In the genomic region with DNA sequence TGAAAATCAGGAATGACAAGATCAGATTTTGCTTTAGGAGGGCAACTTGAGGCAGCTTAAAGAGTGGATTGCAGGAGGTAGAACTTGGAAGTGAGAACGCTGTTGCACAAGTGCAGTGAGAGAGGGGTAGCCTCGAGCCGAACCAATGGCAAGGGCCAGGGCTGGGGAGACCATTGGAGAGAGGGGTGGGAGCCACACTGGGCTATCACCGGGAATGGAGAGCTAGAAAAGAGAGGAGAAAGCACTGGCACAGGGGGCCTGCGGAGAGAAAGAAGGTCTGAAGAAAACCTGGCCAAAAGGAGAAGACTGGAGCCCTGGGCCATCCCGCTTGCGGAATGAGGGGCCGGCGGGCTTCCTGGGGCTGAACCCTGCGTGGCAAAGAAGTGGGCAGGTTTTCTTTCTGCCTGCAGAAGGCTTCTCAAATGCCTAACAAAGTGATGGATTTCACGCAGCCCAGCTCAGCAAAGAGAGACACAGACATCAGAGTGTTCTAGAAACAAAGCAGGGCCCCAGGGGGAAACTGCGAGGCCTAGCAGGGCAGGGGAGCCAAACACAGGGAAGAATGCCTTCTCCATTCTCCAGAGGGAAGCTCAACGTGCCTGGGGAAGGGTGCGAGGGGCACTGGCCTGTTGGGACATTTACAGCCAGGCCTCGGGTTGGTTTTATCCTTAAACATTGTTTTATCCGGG, we compare ENCODE assay signal across 13 cellular contexts. TPM values are rescaled to one million over a fixed set of nuclear protein-coding genes. Genes with fewer than 3 reads are reported as not detected.
DNase-seq lines count a peak whose midpoint lies in the region; ATAC-seq, FAIRE-seq and TF ChIP-seq lines count a peak whose summit lies in the region.
"Had no signal": no experiment of that assay in that cellular context is flagged by ENCODE, and none has a peak within 500 bp of the region (broad histone marks: within the 10 kb centered on the region; RNA-seq: fewer than 3 reads in every experiment).

No MANE protein-coding gene starts in this region.

- no peak for TF ChIP-seq POLR2A in GM12892 (IDR thresholded peaks at IDR 0.05; ENCODE audit: low read depth, low read length)

- 0 out of 2 replicates have a peak overlapping the region, but pooled peaks have one; percentile 4 for H3K9ac ChIP-seq in iPS-20b (ENCODE audit: low read depth, low read length)

- H3K36me3 ChIP-seq in iPS-20b (ENCODE audit: insufficient read depth, low read depth, low read length), result no peaks in the 10 kb centered on the region; the same call in 1 of the 2 replicates
- H3K36me3 ChIP-seq: left lung had no signal

- peaks cover 23% of the 10 kb centered on the region for H3K4me1 Mint-ChIP-seq in activated T-cell treated with anti-CD3 and anti-CD28 coated beads, Interleukin-2, amount 50 U/mL, for 4 hours (ENCODE audit: low read depth)
- peaks cover 38% of the 10 kb centered on the region for H3K4me1 Mint-ChIP-seq in activated B cell treated with CpG ODN at 0.5 μM for 24 hours
- H3K4me1 Mint-ChIP-seq in stimulated activated naive B cell treated with anti-CD40 and anti-IgM and Interleukin-4, amounts not matched to agents 10 μg/mL and 1 μg/mL and 100 μg/mL, for 72 hours, result peaks cover 17 to 36% of the 10 kb centered on the region in 2 donors

- no peak for DNase-seq in activated T-cell treated with anti-CD3 and anti-CD28 coated beads, Interleukin-2, amount 50 U/mL, for 4 hours
- DNase-seq in activated T-cell treated with anti-CD3 and anti-CD28 coated beads, Interleukin-2, amount 50 U/mL, for 1 hour, result no peak
- no peak for DNase-seq in activated B cell treated with CpG ODN at 0.5 μM for 24 hours
- no peak for DNase-seq in stimulated activated naive B cell treated with anti-CD40 and anti-IgM and Interleukin-4, amounts not matched to agents 10 μg/mL and 1 μg/mL and 100 μg/mL, for 72 hours
- DNase-seq in GM12892 (ENCODE audit: insufficient read length), result no peak
- DNase-seq in SHP77 (lab: John Stamatoyannopoulos, UW), result no peak
- DNase-seq: left lung, NCI-H187 had no signal

- intact Hi-C loops in activated B cell treated with CpG ODN at 0.5 μM for 24 hours (cut with micrococcal nuclease), result no loop called here

- H3K4me3 Mint-ChIP-seq in activated T-cell treated with anti-CD3 and anti-CD28 coated beads, Interleukin-2, amount 50 U/mL, for 4 hours, result peak overlapping the region; percentile 82
- H3K4me3 Mint-ChIP-seq in activated B cell treated with CpG ODN at 0.5 μM for 24 hours, result peak overlapping the region; percentile 86
- peak overlapping the region; percentile 87 to 89 for H3K4me3 Mint-ChIP-seq in stimulated activated naive B cell treated with anti-CD40 and anti-IgM and Interleukin-4, amounts not matched to agents 10 μg/mL and 1 μg/mL and 100 μg/mL, for 72 hours

- CTCF ChIA-PET in activated B cell treated with CpG ODN at 0.5 μM for 24 hours (lab: Charles Lee), result interaction anchor here (0.9 to 1.6 kb wide), 3 partner anchors 15 to 23 kb away, joined by 3 to 4 read pairs (median 3); no protein-coding TSS in a partner anchor

- H3K4me3 ChIP-seq in iPS-20b (ENCODE audit: low read length), result no peak overlapping the region

- no peak overlapping the region for H3K27ac ChIP-seq in iPS-20b (ENCODE audit: low read length)

- no peaks in the 10 kb centered on the region for H3K27me3 Mint-ChIP-seq in activated T-cell treated with anti-CD3 and anti-CD28 coated beads, Interleukin-2, amount 50 U/mL, for 4 hours (ENCODE audit: low read depth)
- no peaks in the 10 kb centered on the region for H3K27me3 Mint-ChIP-seq in activated B cell treated with CpG ODN at 0.5 μM for 24 hours
- H3K27me3 Mint-ChIP-seq in stimulated activated naive B cell treated with anti-CD40 and anti-IgM and Interleukin-4, amounts not matched to agents 10 μg/mL and 1 μg/mL and 100 μg/mL, for 72 hours, result no peaks in the 10 kb centered on the region

- H3K36me3 Mint-ChIP-seq in activated T-cell treated with anti-CD3 and anti-CD28 coated beads, Interleukin-2, amount 50 U/mL, for 4 hours (ENCODE audit: insufficient read depth), result peaks cover 6% of the 10 kb centered on the region
- H3K36me3 Mint-ChIP-seq in activated B cell treated with CpG ODN at 0.5 μM for 24 hours (ENCODE audit: low read depth), result peaks cover 14% of the 10 kb centered on the region
- peaks cover 14% of the 10 kb centered on the region in 2 donors for H3K36me3 Mint-ChIP-seq in stimulated activated naive B cell treated with anti-CD40 and anti-IgM and Interleukin-4, amounts not matched to agents 10 μg/mL and 1 μg/mL and 100 μg/mL, for 72 hours

- no peak for TF ChIP-seq CTCF in activated B cell treated with CpG ODN at 0.5 μM for 24 hours (IDR thresholded peaks at IDR 0.05)

- H3K27me3 ChIP-seq in iPS-20b (ENCODE audit: insufficient read depth, low read length), result peaks cover 26% of the 10 kb centered on the region; the same call in 1 of the 2 replicates
- H3K27me3 ChIP-seq: left lung, testis had no signal

- POLR2A ChIA-PET in activated B cell treated with CpG ODN at 0.5 μM for 24 hours (lab: Charles Lee), result interaction anchor here (0.6 to 6.1 kb wide), 6 partner anchors 9 to 22 kb away, joined by 3 to 91 read pairs (median 5); a partner anchor contains a TSS

- FAIRE-seq in GM12892 (lab: Jason Lieb, UNC), result no peak
- FAIRE-seq: frontal cortex had no signal

- H3K9me3 ChIP-seq in iPS-20b (ENCODE audit: insufficient read depth, low read depth, low read length), result no peaks in the 10 kb centered on the region
- H3K9me3 ChIP-seq: left lung, testis had no signal

- peaks cover 37% of the 10 kb centered on the region for H3K4me1 ChIP-seq in iPS-20b (ENCODE audit: insufficient read depth, low read length)
- H3K4me1 ChIP-seq: testis had no signal

- no peaks in the 10 kb centered on the region for H3K9me3 Mint-ChIP-seq in activated T-cell treated with anti-CD3 and anti-CD28 coated beads, Interleukin-2, amount 50 U/mL, for 4 hours
- H3K9me3 Mint-ChIP-seq in activated B cell treated with CpG ODN at 0.5 μM for 24 hours, result no peaks in the 10 kb centered on the region
- no peaks in the 10 kb centered on the region for H3K9me3 Mint-ChIP-seq in stimulated activated naive B cell treated with anti-CD40 and anti-IgM and Interleukin-4, amounts not matched to agents 10 μg/mL and 1 μg/mL and 100 μg/mL, for 72 hours

- peak overlapping the region; percentile 70 for H3K27ac Mint-ChIP-seq in activated B cell treated with CpG ODN at 0.5 μM for 24 hours
- peak overlapping the region; percentile 48 for H3K27ac Mint-ChIP-seq in stimulated activated naive B cell treated with anti-CD40 and anti-IgM and Interleukin-4, amounts not matched to agents 10 μg/mL and 1 μg/mL and 100 μg/mL, for 72 hours

- ATAC-seq in activated T-cell treated with anti-CD3 and anti-CD28 coated beads, Interleukin-2, amount 50 U/mL, for 4 hours, result no peak
- ATAC-seq in activated B cell treated with CpG ODN at 0.5 μM for 24 hours (ENCODE audit: low read depth) (no peak), GM18867 (IDR thresholded peaks at IDR 0.05; ENCODE audit: unreplicated experiment) (no peak)
- ATAC-seq in stimulated activated naive B cell treated with anti-CD40 and anti-IgM and Interleukin-4, amounts not matched to agents 10 μg/mL and 1 μg/mL and 100 μg/mL, for 72 hours (replicated peaks), result no peak

RNA-seq across cellular contexts. Expression of a gene that starts 1.2 kb away (rescaled TPM):
- 10 to 100 TPM; 16.3 to 22.1 (median 20.2) TPM for total RNA-seq in activated T-cell treated with anti-CD3 and anti-CD28 coated beads, Interleukin-2, amount 50 U/mL, for 4 hours
- total RNA-seq in activated B cell treated with CpG ODN at 0.5 μM for 24 hours, result 39.8 and 47.9 TPM in 2 replicates
- polyA plus RNA-seq in GM12892 (2012; ENCODE audit: missing spikeins), result 15.2 TPM

RNA-seq across cellular contexts. Expression of a gene that starts 16.5 kb away (rescaled TPM):
- not detected for total RNA-seq in activated T-cell treated with anti-CD3 and anti-CD28 coated beads, Interleukin-2, amount 50 U/mL, for 4 hours
- 0.38 TPM in 1 of 2 replicates, not detected in the other for total RNA-seq in activated B cell treated with CpG ODN at 0.5 μM for 24 hours
- 1.9 TPM for polyA plus RNA-seq in GM12892 (2012; ENCODE audit: missing spikeins)
- total RNA-seq: dermis microvascular lymphatic vessel endothelial cell had no signal
